ENCODE assay signal across 16 cellular contexts in genomic region chr9:113612828-113613227, GRCh38.
A peak's percentile ranks its signal among the peaks of the same experiment; 100 is the strongest.
DNase-seq lines count a peak whose midpoint lies in the region; ATAC-seq, FAIRE-seq and TF ChIP-seq lines count a peak whose summit lies in the region.
"Had no signal": no experiment of that assay in that cellular context is flagged by ENCODE, and none has a peak within 500 bp of the region (broad histone marks: within the 10 kb centered on the region; RNA-seq: fewer than 3 reads in every experiment).

No MANE protein-coding gene starts in this region.

- intact Hi-C loops in kidney (cut with DNase I) (no loop called here), posterior vena cava (cut with DNase I) (no loop called here)

- FAIRE-seq in kidney (lab: Jason Lieb, UNC): no peak
- FAIRE-seq: A549, HTR-8/SVneo, K562 had no signal

- H3K9me3 ChIP-seq in BLaER1: no peaks in the 10 kb centered on the region
- no peaks in the 10 kb centered on the region for H3K9me3 ChIP-seq in BLaER1 treated with 17β-estradiol and CSF1 and Interleukin-3, amounts not matched to agents 10 nM and 100 nM (replicated peaks in 1 of 11)
- H3K9me3 ChIP-seq in kidney (ENCODE audit: control insufficient read depth in 1 of 2, low read length in 2 of 2): no peaks in the 10 kb centered on the region
- H3K9me3 ChIP-seq: A549, BE2C had no signal

- DNase-seq in kidney (peak; percentile 73), posterior vena cava (ENCODE audit: low spot score) (peak; percentile 67), SW 1271 (lab: John Stamatoyannopoulos, UW) (no peak)
- no peak for DNase-seq in T-helper 2 cell treated with Interferon-gamma antibody and Interleukin-4, amounts not matched to agents 5 μg/mL and 100 μg/mL, for 36 hours (ENCODE audit: low spot score)
- DNase-seq: BE2C; Calu3; CD4-positive, CD25-positive, alpha-beta regulatory T cell; DMS 273 treated with DMSO at 0.1 percent for 48 hours; GM23248; H7 had no signal

- H3K36me3 Mint-ChIP-seq in T-helper 2 cell treated with Interferon-gamma antibody and Interleukin-4, amounts not matched to agents 5 μg/mL and 100 μg/mL, for 36 hours (ENCODE audit: low read depth): no peaks in the 10 kb centered on the region
- H3K36me3 Mint-ChIP-seq: CD4-positive, CD25-positive, alpha-beta regulatory T cell had no signal

- H3K27me3 ChIP-seq in BLaER1: no peaks in the 10 kb centered on the region
- no peaks in the 10 kb centered on the region for H3K27me3 ChIP-seq in BLaER1 treated with 17β-estradiol and CSF1 and Interleukin-3, amounts not matched to agents 10 nM and 100 nM
- H3K27me3 ChIP-seq: BE2C had no signal

- TF ChIP-seq CTCF in kidney (IDR thresholded peaks at IDR 0.05; ENCODE audit: borderline replicate concordance, extremely low read depth, insufficient read depth): no peak

- H4K20me1 ChIP-seq in BLaER1: no peaks in the 10 kb centered on the region
- H4K20me1 ChIP-seq in BLaER1 treated with 17β-estradiol and CSF1 and Interleukin-3, amounts not matched to agents 10 nM and 100 nM: no peaks in the 10 kb centered on the region

- H3K9me3 Mint-ChIP-seq in T-helper 2 cell treated with Interferon-gamma antibody and Interleukin-4, amounts not matched to agents 5 μg/mL and 100 μg/mL, for 36 hours: no peaks in the 10 kb centered on the region
- H3K9me3 Mint-ChIP-seq: CD4-positive, CD25-positive, alpha-beta regulatory T cell had no signal

- no peak for ATAC-seq in HG02798 (IDR thresholded peaks at IDR 0.05; ENCODE audit: poor library complexity, unreplicated experiment)
- ATAC-seq: A549, K562 had no signal

- no peak overlapping the region for H3K4me3 ChIP-seq in BLaER1
- H3K4me3 ChIP-seq in BLaER1 treated with 17β-estradiol and CSF1 and Interleukin-3, amounts not matched to agents 10 nM and 100 nM: no peak overlapping the region
- H3K4me3 ChIP-seq in kidney (ENCODE audit: low read length in 2 of 2): no peak overlapping the region
- H3K4me3 ChIP-seq: A549, GM23248, K562 had no signal

- H3K36me3 ChIP-seq in BLaER1: no peaks in the 10 kb centered on the region
- H3K36me3 ChIP-seq in BLaER1 treated with 17β-estradiol and CSF1 and Interleukin-3, amounts not matched to agents 10 nM and 100 nM: no peaks in the 10 kb centered on the region
- no peaks in the 10 kb centered on the region for H3K36me3 ChIP-seq in kidney (ENCODE audit: control insufficient read depth in 1 of 2, insufficient read depth in 2 of 2, low read length in 2 of 2)
- H3K36me3 ChIP-seq: BE2C had no signal

- H3K27ac ChIP-seq in BLaER1 (no peak overlapping the region), kidney (ENCODE audit: low read depth in 2 of 2, low read length in 2 of 2) (no peak overlapping the region)
- H3K27ac ChIP-seq in BLaER1 treated with 17β-estradiol and CSF1 and Interleukin-3, amounts not matched to agents 10 nM and 100 nM: no peak overlapping the region
- H3K27ac ChIP-seq: A549, GM23248 had no signal

- no peak overlapping the region for H3K27ac Mint-ChIP-seq in T-helper 2 cell treated with Interferon-gamma antibody and Interleukin-4, amounts not matched to agents 5 μg/mL and 100 μg/mL, for 36 hours
- H3K27ac Mint-ChIP-seq: CD4-positive, CD25-positive, alpha-beta regulatory T cell had no signal

- H3K4me1 ChIP-seq in BLaER1 (peaks cover 65% of the 10 kb centered on the region), kidney (ENCODE audit: control insufficient read depth in 1 of 2, insufficient read depth in 1 of 2, low read depth in 1 of 2, low read length in 2 of 2) (peaks cover 48 to 54% of the 10 kb centered on the region in 2 donors)
- peaks cover 29 to 52% (median 43%) of the 10 kb centered on the region in 10 experiments for H3K4me1 ChIP-seq in BLaER1 treated with 17β-estradiol and CSF1 and Interleukin-3, amounts not matched to agents 10 nM and 100 nM
- H3K4me1 ChIP-seq: A549 had no signal

- no peak overlapping the region for H3K4me3 Mint-ChIP-seq in T-helper 2 cell treated with Interferon-gamma antibody and Interleukin-4, amounts not matched to agents 5 μg/mL and 100 μg/mL, for 36 hours
- H3K4me3 Mint-ChIP-seq: CD4-positive, CD25-positive, alpha-beta regulatory T cell had no signal

- peaks cover 5% of the 10 kb centered on the region for H3K4me1 Mint-ChIP-seq in T-helper 2 cell treated with Interferon-gamma antibody and Interleukin-4, amounts not matched to agents 5 μg/mL and 100 μg/mL, for 36 hours (ENCODE audit: low read depth)

- peak overlapping the region; percentile 48 for H3K4me2 ChIP-seq in BLaER1
- H3K4me2 ChIP-seq in BLaER1 treated with 17β-estradiol and CSF1 and Interleukin-3, amounts not matched to agents 10 nM and 100 nM: peak overlapping the region in 7 of 11 experiments; percentile 1 to 56 (median 44); a peak in 14 of 22 replicates
- H3K4me2 ChIP-seq: A549 had no signal

- no peak overlapping the region for H3K9ac ChIP-seq in BLaER1
- H3K9ac ChIP-seq in BLaER1 treated with 17β-estradiol and CSF1 and Interleukin-3, amounts not matched to agents 10 nM and 100 nM: 0 out of 22 replicates have a peak overlapping the region, but pooled peaks of 1 of the 11 experiments have one; percentile 2
- H3K9ac ChIP-seq in kidney (ENCODE audit: low read length in 2 of 2): no peak overlapping the region
- H3K9ac ChIP-seq: GM23248 had no signal

- H3K27me3 Mint-ChIP-seq in T-helper 2 cell treated with Interferon-gamma antibody and Interleukin-4, amounts not matched to agents 5 μg/mL and 100 μg/mL, for 36 hours (ENCODE audit: low read depth): no peaks in the 10 kb centered on the region
- H3K27me3 Mint-ChIP-seq: CD4-positive, CD25-positive, alpha-beta regulatory T cell had no signal

Comparison
In these comparisons a context has a peak if more than half of its experiments do, and no peak if none do; other contexts are left out.
1. DNase-seq: peak in kidney (single experiment) and posterior vena cava (single experiment); none in T-helper 2 cell treated with Interferon-gamma antibody and Interleukin-4, amounts not matched to agents 5 μg/mL and 100 μg/mL, for 36 hours (single experiment) and SW 1271 (0 of 2).